In the genomic region with DNA sequence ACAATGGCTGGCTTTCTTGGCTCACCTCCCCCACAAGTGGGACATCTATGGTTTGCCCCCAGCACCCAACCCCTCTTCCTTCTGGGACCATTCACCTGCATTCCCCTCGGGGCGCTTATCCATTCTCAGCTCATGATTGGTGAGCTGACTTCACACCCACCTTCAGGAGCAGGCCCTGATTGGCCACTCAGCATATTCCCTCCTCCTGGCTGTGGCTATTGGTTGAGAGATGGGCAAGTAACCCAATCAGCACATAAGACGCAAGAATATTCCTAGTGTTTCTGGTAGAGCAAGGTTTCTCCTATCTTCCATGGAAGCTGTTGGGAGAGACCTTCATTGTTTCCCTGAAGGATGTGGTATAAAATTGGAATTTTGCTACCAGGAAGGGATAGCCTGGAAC, we compare ENCODE assay signal across 1 cellular context.
TF ChIP-seq lines count a peak whose summit lies in the region.

No MANE protein-coding gene starts in this region.

TF ChIP-seq in H1, 55 proteins besides CTCF, POLR2A, EP300 and RAD21:
- TF ChIP-seq SP1 (IDR thresholded peaks at IDR 0.05; ENCODE audit: low read depth, low read length) (peak; percentile 82; the same call in 1 of the 2 replicates), CHD1 (IDR thresholded peaks at IDR 0.05; ENCODE audit: low read depth, low read length) (no peak), KDM5A (IDR thresholded peaks at IDR 0.05; ENCODE audit: low read length) (no peak), TCF12 (IDR thresholded peaks at IDR 0.05; ENCODE audit: low read depth, low read length) (no peak), PHF8 (conservative IDR thresholded peaks at IDR 0.05; ENCODE audit: low read depth, low read length) (no peak), SP2 (IDR thresholded peaks at IDR 0.05; ENCODE audit: low read length) (peak; percentile 35; the same call in 1 of the 2 replicates)
TF ChIP-seq in H1: peak in this region for 2.
